Comparison of ENCODE assay signal across 9 cellular contexts in the genomic region with DNA sequence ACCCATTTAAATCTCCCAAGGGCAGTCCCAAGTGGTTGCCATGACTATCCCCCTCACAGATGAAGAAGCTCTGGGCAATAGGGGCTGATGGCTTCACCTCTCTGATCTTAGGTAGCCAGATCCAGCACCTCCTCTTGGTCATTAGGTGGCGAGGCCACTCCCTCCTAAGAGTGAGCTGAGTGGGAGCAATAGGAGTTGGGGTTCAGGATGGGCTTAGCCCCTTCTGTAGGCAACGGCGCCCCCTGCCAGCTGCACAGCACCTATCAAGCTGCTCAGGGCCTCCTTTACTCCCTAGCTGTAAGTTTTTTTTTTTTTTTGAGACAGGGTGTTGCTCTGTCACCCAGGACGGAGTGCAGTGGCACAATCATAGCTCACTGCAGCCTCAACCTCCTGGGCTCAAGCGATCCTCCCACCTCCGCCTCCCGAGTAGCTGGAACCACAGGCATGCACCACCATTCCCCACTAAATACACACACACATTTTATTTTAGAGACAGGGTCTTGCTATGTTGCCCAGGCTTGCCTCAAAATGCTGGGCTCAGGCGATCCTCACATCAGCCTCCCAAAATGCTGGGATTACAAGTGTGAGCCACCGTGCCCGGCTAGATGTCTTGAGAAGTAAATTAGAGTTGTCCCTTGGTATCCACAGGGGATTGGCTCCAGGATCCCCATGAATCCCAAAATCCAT. TPM values are rescaled to one million over a fixed set of nuclear protein-coding genes. Genes with fewer than 3 reads are reported as not detected.
DNase-seq lines count a peak whose midpoint lies in the region; ATAC-seq and TF ChIP-seq lines count a peak whose summit lies in the region.
"Had no signal": no experiment of that assay in that cellular context is flagged by ENCODE, and none has a peak within 500 bp of the region (broad histone marks: within the 10 kb centered on the region; RNA-seq: fewer than 3 reads in every experiment).

No MANE protein-coding gene starts in this region.

- H3K4me1 Mint-ChIP-seq in activated CD4-positive, alpha-beta T cell treated with anti-CD3 and anti-CD28 coated beads, Interleukin-2, amount 10 ng/mL, durations not matched to agents 24 days and 14 days, result peaks cover 41% of the 10 kb centered on the region

- H3K27ac ChIP-seq in right atrium auricular region, result peak overlapping the region; percentile 87 to 98
- H3K27ac ChIP-seq in spleen, result no peak overlapping the region

- H3K4me1 ChIP-seq in right atrium auricular region (peaks cover 0 to 60% of the 10 kb centered on the region in 2 donors), spleen (peaks cover 19 to 61% (median 36%) of the 10 kb centered on the region in 6 donors)

- H3K27me3 ChIP-seq in right atrium auricular region (no peaks in the 10 kb centered on the region), spleen (replicated peaks in 1 of 7) (peaks cover 0 to 30% (median 23%) of the 10 kb centered on the region in 7 donors)

- peak; percentile 50 for TF ChIP-seq CTCF in AG09309 (IDR thresholded peaks at IDR 0.05; ENCODE audit: control insufficient read depth, insufficient read depth, low read depth, low read length, missing control alignments)
- TF ChIP-seq CTCF in right atrium auricular region (IDR thresholded peaks at IDR 0.05), result peak in 1 of 2 donors; percentile 52
- TF ChIP-seq CTCF in spleen (IDR thresholded peaks at IDR 0.05 in 8 of 11, conservative IDR thresholded peaks at IDR 0.05 in 3 of 11), result peak in 2 of 11 experiments; percentile 9 to 13

- peak overlapping the region; percentile 29 for H3K27ac Mint-ChIP-seq in activated CD4-positive, alpha-beta T cell treated with anti-CD3 and anti-CD28 coated beads, Interleukin-2, amount 10 ng/mL, durations not matched to agents 24 days and 14 days

- ATAC-seq in GM21723 (IDR thresholded peaks at IDR 0.05; ENCODE audit: unreplicated experiment) (no peak), HG02642 (IDR thresholded peaks at IDR 0.05; ENCODE audit: poor library complexity, unreplicated experiment) (no peak)

- peaks cover 19% of the 10 kb centered on the region for H3K27me3 Mint-ChIP-seq in activated CD4-positive, alpha-beta T cell treated with anti-CD3 and anti-CD28 coated beads, Interleukin-2, amount 10 ng/mL, durations not matched to agents 24 days and 14 days

- H3K4me3 Mint-ChIP-seq in activated CD4-positive, alpha-beta T cell treated with anti-CD3 and anti-CD28 coated beads, Interleukin-2, amount 10 ng/mL, durations not matched to agents 24 days and 14 days, result no peak overlapping the region

- DNase-seq in AG09309 (ENCODE audit: low read depth), result no peak
- DNase-seq in H4 (ENCODE audit: low spot score), result peak; percentile 36
- peak; percentile 81 for DNase-seq in activated CD4-positive, alpha-beta T cell treated with anti-CD3 and anti-CD28 coated beads, Interleukin-2, amount 10 ng/mL, durations not matched to agents 24 days and 14 days
- DNase-seq in right atrium auricular region (ENCODE audit: low spot score), result no peak
- DNase-seq in spleen, result no peak
- DNase-seq in middle frontal gyrus (ENCODE audit: extremely low spot score, low spot score), result no peak

- peaks cover 24% of the 10 kb centered on the region for H3K36me3 Mint-ChIP-seq in activated CD4-positive, alpha-beta T cell treated with anti-CD3 and anti-CD28 coated beads, Interleukin-2, amount 10 ng/mL, durations not matched to agents 24 days and 14 days (ENCODE audit: low read depth)

- TF ChIP-seq POLR2A in spleen (IDR thresholded peaks at IDR 0.05), result no peak

- H3K9me3 Mint-ChIP-seq in activated CD4-positive, alpha-beta T cell treated with anti-CD3 and anti-CD28 coated beads, Interleukin-2, amount 10 ng/mL, durations not matched to agents 24 days and 14 days, result no peaks in the 10 kb centered on the region

- H3K4me3 ChIP-seq in AG09309 (ENCODE audit: control insufficient read depth, low read depth, low read length), result no peak overlapping the region
- no peak overlapping the region for H3K4me3 ChIP-seq in right atrium auricular region
- no peak overlapping the region for H3K4me3 ChIP-seq in spleen
- H3K4me3 ChIP-seq: HAP-1 had no signal

- H3K9me3 ChIP-seq in right atrium auricular region (no peaks in the 10 kb centered on the region), spleen (no peaks in the 10 kb centered on the region)
- H3K9me3 ChIP-seq: HAP-1 had no signal

- no peaks in the 10 kb centered on the region for H3K36me3 ChIP-seq in right atrium auricular region
- peaks cover 0 to 30% (median 11%) of the 10 kb centered on the region in 6 donors for H3K36me3 ChIP-seq in spleen
- H3K36me3 ChIP-seq: HAP-1 had no signal

- intact Hi-C loops in activated CD4-positive, alpha-beta T cell treated with anti-CD3 and anti-CD28 coated beads, Interleukin-2, amount 10 ng/mL, durations not matched to agents 24 days and 14 days (cut with micrococcal nuclease), result loop anchor here (1.0 to 5.0 kb wide), 2 partner anchors 34 to 47 kb away; a partner anchor contains a TSS
- intact Hi-C loops in spleen (cut with DNase I; ENCODE audit: low total_unique reads), result no loop called here

- WGBS in spleen, 5 donors, result 81 to 85% (median 83%) methylated on average over 10 of the region's 10 CpGs

RNA-seq across cellular contexts. Expression of a gene that starts 3.5 kb away (rescaled TPM):
- total RNA-seq in H4 (2014; rRNA removed; shearing (Covaris generic)), result 0.12 TPM in 1 of 2 replicates, not detected in the other
- total RNA-seq in activated CD4-positive, alpha-beta T cell treated with anti-CD3 and anti-CD28 coated beads, Interleukin-2, amount 10 ng/mL, durations not matched to agents 24 days and 14 days, result 1.3 TPM in 2 replicates
- total RNA-seq in right atrium auricular region (100 to 1,000 TPM; 173 to 266 TPM), spleen (1 to 10 TPM in 5 of 7 donors, under 1 TPM in 2; 0.52 to 2.4 (median 1.5) TPM)
- 10 to 100 TPM in 1 of 3 donors, 1 to 10 TPM in 2; 4.0 to 16.4 (median 5.2) TPM for polyA plus RNA-seq in spleen

RNA-seq across cellular contexts. Expression of a gene that starts 5.4 kb away (rescaled TPM):
- total RNA-seq in H4 (2014; rRNA removed; shearing (Covaris generic)), result 207 and 213 TPM in 2 replicates
- total RNA-seq in activated CD4-positive, alpha-beta T cell treated with anti-CD3 and anti-CD28 coated beads, Interleukin-2, amount 10 ng/mL, durations not matched to agents 24 days and 14 days, result 170 and 176 TPM in 2 replicates
- total RNA-seq in right atrium auricular region (100 to 1,000 TPM in 1 of 2 donors, 10 to 100 TPM in 1; 75.3 to 118 TPM), spleen (10 to 100 TPM; 46.8 to 63.1 (median 55.8) TPM)
- polyA plus RNA-seq in spleen, result 100 to 1,000 TPM; 114 to 168 (median 148) TPM

RNA-seq across cellular contexts. Expression of a gene that starts 6.5 kb away (rescaled TPM):
- 13.8 and 15.6 TPM in 2 replicates for total RNA-seq in H4 (2014; rRNA removed; shearing (Covaris generic))
- 30.6 and 33.6 TPM in 2 replicates for total RNA-seq in activated CD4-positive, alpha-beta T cell treated with anti-CD3 and anti-CD28 coated beads, Interleukin-2, amount 10 ng/mL, durations not matched to agents 24 days and 14 days
- 10 to 100 TPM; 33.1 to 51.4 TPM for total RNA-seq in right atrium auricular region
- total RNA-seq in spleen, result 10 to 100 TPM; 21.6 to 48.1 (median 34.8) TPM
- 10 to 100 TPM in 1 of 3 donors, 1 to 10 TPM in 2; 8.0 to 21.4 (median 8.5) TPM for polyA plus RNA-seq in spleen

RNA-seq across cellular contexts. Expression of a gene that starts 10.2 kb away (rescaled TPM):
- not detected in 2 replicates for total RNA-seq in H4 (2014; rRNA removed; shearing (Covaris generic))
- total RNA-seq in activated CD4-positive, alpha-beta T cell treated with anti-CD3 and anti-CD28 coated beads, Interleukin-2, amount 10 ng/mL, durations not matched to agents 24 days and 14 days, result not detected in 2 replicates
- total RNA-seq in right atrium auricular region, result 1 to 10 TPM in 1 of 2 donors, under 1 TPM in 1; 0.79 to 1.4 TPM
- not detected for total RNA-seq in spleen
- not detected for polyA plus RNA-seq in spleen

RNA-seq across cellular contexts. Expression of a gene that starts 32.2 kb away (rescaled TPM):
- total RNA-seq in H4 (2014; rRNA removed; shearing (Covaris generic)), result 0.68 and 1.2 TPM in 2 replicates
- total RNA-seq in activated CD4-positive, alpha-beta T cell treated with anti-CD3 and anti-CD28 coated beads, Interleukin-2, amount 10 ng/mL, durations not matched to agents 24 days and 14 days, result 6.8 and 7.0 TPM in 2 replicates
- total RNA-seq in right atrium auricular region (under 1 TPM; 0.16 to 0.89 TPM), spleen (1 to 10 TPM in 1 of 7 donors, under 1 TPM in 5, not detected in 1; 0.23 to 1.3 (median 0.33) TPM)
- polyA plus RNA-seq in spleen, result under 1 TPM; 0.27 to 0.80 (median 0.43) TPM

Comparison
In these comparisons a context has a peak if more than half of its experiments do, and no peak if none do; other contexts are left out.
1. DNase-seq: peak in H4 (single experiment) and activated CD4-positive, alpha-beta T cell treated with anti-CD3 and anti-CD28 coated beads, Interleukin-2, amount 10 ng/mL, durations not matched to agents 24 days and 14 days (single experiment); none in AG09309 (single experiment), right atrium auricular region (single experiment), spleen (single experiment) and middle frontal gyrus (single experiment).
2. H3K27ac ChIP-seq: peak in right atrium auricular region (2 of 2); none in spleen (0 of 8).
3. RNA of a gene that starts 3.5 kb away (total RNA-seq): 173 to 266 TPM in right atrium auricular region; 0.52 to 2.4 TPM in spleen, 1.3 TPM in activated CD4-positive, alpha-beta T cell treated with anti-CD3 and anti-CD28 coated beads, Interleukin-2, amount 10 ng/mL, durations not matched to agents 24 days and 14 days and 0.12 TPM in H4; every median in the first group is over 10 times any median in the second.